ENCODE assay signal across 8 cellular contexts in genomic region chr7:120856198-120856597, GRCh38. TPM values are rescaled to one million over a fixed set of nuclear protein-coding genes. Genes with fewer than 3 reads are reported as not detected.
A peak's percentile ranks its signal among the peaks of the same experiment; 100 is the strongest.
DNase-seq lines count a peak whose midpoint lies in the region; ATAC-seq and TF ChIP-seq lines count a peak whose summit lies in the region.

No MANE protein-coding gene starts in this region.

- no peaks in the 10 kb centered on the region for H3K9me2 ChIP-seq in PC-3 (replicated peaks; ENCODE audit: low read length)

- intact Hi-C loops in PC-3 (cut with micrococcal nuclease) = loop anchor here (5.0 kb wide), 1 partner anchor 226 kb away; no protein-coding TSS in a partner anchor

- no peak for TF ChIP-seq EP300 in gastroesophageal sphincter (IDR thresholded peaks at IDR 0.05)

- H3K36me3 ChIP-seq in PC-3 (ENCODE audit: low read depth, low read length) (no peaks in the 10 kb centered on the region), gastroesophageal sphincter (no peaks in the 10 kb centered on the region), rectal smooth muscle tissue (ENCODE audit: control insufficient read depth, insufficient read depth, low read length) (no peaks in the 10 kb centered on the region)

- no peak for TF ChIP-seq POLR2A in gastroesophageal sphincter (IDR thresholded peaks at IDR 0.05)

- peak overlapping the region; percentile 92 for H3K4me2 ChIP-seq in PC-3 (ENCODE audit: low read length)

- 66 to 83% methylated on average over 5 of the region's 5 CpGs for WGBS in gastroesophageal sphincter (ENCODE audit: low coverage in 1 of 2), 2 donors

- DNase-seq in PC-3 = no peak
- no peak for DNase-seq in NCI-H526 treated with DMSO at 0.1 percent for 48 hours (lab: John Stamatoyannopoulos, UW)
- DNase-seq in NCI-H748 (lab: John Stamatoyannopoulos, UW; ENCODE audit: unreplicated experiment) = no peak

- H3K27me3 ChIP-seq in PC-3 (ENCODE audit: low read length) = no peaks in the 10 kb centered on the region
- no peaks in the 10 kb centered on the region for H3K27me3 ChIP-seq in gastroesophageal sphincter
- H3K27me3 ChIP-seq in rectal smooth muscle tissue (ENCODE audit: control insufficient read depth, insufficient read depth, low read length) = no peaks in the 10 kb centered on the region

- POLR2A ChIA-PET in PC-3 (lab: Charles Lee; ENCODE audit: unreplicated experiment) = interaction anchor here (0.6 kb wide), 1 partner anchor 75 kb away, joined by 4 read pairs; no protein-coding TSS in a partner anchor

- peak overlapping the region; percentile 78; the same call in 1 of the 2 replicates for H2AFZ ChIP-seq in PC-3 (ENCODE audit: low read length)

- no peaks in the 10 kb centered on the region for H3K9me3 ChIP-seq in PC-3 (ENCODE audit: low read length)
- no peaks in the 10 kb centered on the region for H3K9me3 ChIP-seq in gastroesophageal sphincter

- TF ChIP-seq CTCF in PC-3 (conservative IDR thresholded peaks at IDR 0.05; ENCODE audit: low read depth, low read length) (no peak), gastroesophageal sphincter (IDR thresholded peaks at IDR 0.05) (no peak)

- H3K9ac ChIP-seq in PC-3 (ENCODE audit: low read length) (no peak overlapping the region), rectal smooth muscle tissue (ENCODE audit: low read length) (no peak overlapping the region)

- H3K27ac ChIP-seq in PC-3 (ENCODE audit: low read length) (no peak overlapping the region), gastroesophageal sphincter (peak overlapping the region in 1 of 4 donors; percentile 93), rectal smooth muscle tissue (ENCODE audit: low read depth, low read length) (no peak overlapping the region)

- no TSS peak for BruUV-seq in PC-3 (replicated peaks; lab: Mats Ljungman, UMichigan)

- peak overlapping the region; percentile 75 for H3K4me3 ChIP-seq in GM08714 (ENCODE audit: low read length)
- peak overlapping the region; percentile 88 for H3K4me3 ChIP-seq in PC-3 (ENCODE audit: low read length)
- peak overlapping the region; percentile 62 to 65 for H3K4me3 ChIP-seq in gastroesophageal sphincter
- H3K4me3 ChIP-seq in rectal smooth muscle tissue (ENCODE audit: low read length) = peak overlapping the region; percentile 58

- H3K79me2 ChIP-seq in PC-3 (ENCODE audit: low read length) = no peaks in the 10 kb centered on the region

- H3K4me1 ChIP-seq in PC-3 (ENCODE audit: insufficient read depth, low read length) = peaks cover 8% of the 10 kb centered on the region
- H3K4me1 ChIP-seq in gastroesophageal sphincter = peaks cover 0 to 21% (median 4%) of the 10 kb centered on the region in 3 donors
- no peaks in the 10 kb centered on the region for H3K4me1 ChIP-seq in rectal smooth muscle tissue (ENCODE audit: control insufficient read depth, insufficient read depth, low read length)

- H3F3A ChIP-seq in PC-3 (ENCODE audit: low read length, unreplicated experiment) = no peaks in the 10 kb centered on the region

- CTCF ChIA-PET in PC-3 (lab: Charles Lee) = no interaction called here

- H4K20me1 ChIP-seq in PC-3 (ENCODE audit: low read length) = no peaks in the 10 kb centered on the region

- no peak for ATAC-seq in PC-3
- no peak for ATAC-seq in gastroesophageal sphincter
- ATAC-seq in HG03469 (IDR thresholded peaks at IDR 0.05; ENCODE audit: unreplicated experiment) = no peak
- no peak for ATAC-seq in GM21423 (IDR thresholded peaks at IDR 0.05; ENCODE audit: unreplicated experiment)

RNA-seq across cellular contexts. Expression of gene TSPAN12, which starts 1.7 kb away (rescaled TPM):
- total RNA-seq in PC-3 (2014; rRNA removed) (7.2 and 8.3 TPM in 2 replicates), gastroesophageal sphincter (10 to 100 TPM in 1 of 4 donors, 1 to 10 TPM in 3; 4.4 to 25.3 (median 6.9) TPM)
